1 cellular context compared by ENCODE assay signal in genomic region chr10:103556383-103557007, GRCh38.
TF ChIP-seq lines count a peak whose summit lies in the region.

No MANE protein-coding gene starts in this region.

TF ChIP-seq in WTC11, 78 proteins besides CTCF, POLR2A, EP300 and RAD21 (continued from another document):
- TF ChIP-seq ZNF532 (CRISPR knock-in tag; IDR thresholded peaks at IDR 0.05; ENCODE audit: borderline replicate concordance), result no peak
- TF ChIP-seq ZNF263 (CRISPR knock-in tag; IDR thresholded peaks at IDR 0.05; ENCODE audit: low read depth), result no peak
- no peak for TF ChIP-seq ATF6 (CRISPR knock-in tag; IDR thresholded peaks at IDR 0.05)
